18 cellular contexts compared by ENCODE assay signal in genomic region chr17:337022-337420, GRCh38.
"Had no signal": no experiment of that assay in that cellular context is flagged by ENCODE, and none has a peak within 500 bp of the region (broad histone marks: within the 10 kb centered on the region; RNA-seq: fewer than 3 reads in every experiment).

No MANE protein-coding gene starts in this region.

- H3K27ac ChIP-seq: neutrophil, suprapubic skin, vagina had no signal

- ATAC-seq: stimulated activated effector memory CD8-positive, alpha-beta T cell treated with anti-CD3 and anti-CD28 coated beads, Interleukin-12 subunit alpha, Interleukin-12 subunit beta, amount 100 ng/mL, for 72 hours had no signal

- H3K27me3 Mint-ChIP-seq: stimulated activated naive CD8-positive, alpha-beta T cell treated with anti-CD3 and anti-CD28 coated beads, Interleukin-15, amount 100 ng/mL, for 72 hours had no signal

- H3K9me3 Mint-ChIP-seq: activated T-cell treated with anti-CD3 and anti-CD28 coated beads, Interleukin-2, amount 50 U/mL, for 4 hours; central memory CD8-positive, alpha-beta T cell; stimulated activated effector memory CD8-positive, alpha-beta T cell treated with anti-CD3 and anti-CD28 coated beads, Interleukin-12 subunit alpha, Interleukin-12 subunit beta, amount 100 ng/mL, for 72 hours; stimulated activated naive CD8-positive, alpha-beta T cell treated with anti-CD3 and anti-CD28 coated beads, Interleukin-15, amount 100 ng/mL, for 72 hours had no signal

- H3K4me3 Mint-ChIP-seq: activated T-cell treated with anti-CD3 and anti-CD28 coated beads, Interleukin-2, amount 50 U/mL, for 4 hours; stimulated activated effector memory CD8-positive, alpha-beta T cell treated with anti-CD3 and anti-CD28 coated beads, Interleukin-12 subunit alpha, Interleukin-12 subunit beta, amount 100 ng/mL, for 72 hours had no signal

- DNase-seq: activated CD4-positive, CD25-positive, alpha-beta regulatory T cell; activated naive CD4-positive, alpha-beta T cell treated with Interleukin-2 at 50 U/mL for 16 hours; activated T-cell treated with anti-CD3 and anti-CD28 coated beads, Interleukin-2, amount 50 U/mL, for 4 hours; effector memory CD4-positive, alpha-beta T cell; foreskin melanocyte; kidney glomerular epithelial cell; naive B cell; stimulated activated CD4-positive, alpha-beta T cell treated with anti-CD3 and anti-CD28 coated beads, Interleukin-1b, Interleukin-23, amount 100 ng/mL, for 48 hours had no signal

- H3K36me3 Mint-ChIP-seq: naive B cell had no signal

- H3K27me3 ChIP-seq: ovary, suprapubic skin, transverse colon, vagina had no signal

- H3K4me3 ChIP-seq: left lung, lung, suprapubic skin, transverse colon, vagina had no signal

- H3K36me3 ChIP-seq: neutrophil, ovary, suprapubic skin, vagina had no signal

- H3K9me3 ChIP-seq: left lung, neutrophil, ovary, suprapubic skin, transverse colon, vagina had no signal
